ENCODE assay signal across 25 cellular contexts in the genomic region with DNA sequence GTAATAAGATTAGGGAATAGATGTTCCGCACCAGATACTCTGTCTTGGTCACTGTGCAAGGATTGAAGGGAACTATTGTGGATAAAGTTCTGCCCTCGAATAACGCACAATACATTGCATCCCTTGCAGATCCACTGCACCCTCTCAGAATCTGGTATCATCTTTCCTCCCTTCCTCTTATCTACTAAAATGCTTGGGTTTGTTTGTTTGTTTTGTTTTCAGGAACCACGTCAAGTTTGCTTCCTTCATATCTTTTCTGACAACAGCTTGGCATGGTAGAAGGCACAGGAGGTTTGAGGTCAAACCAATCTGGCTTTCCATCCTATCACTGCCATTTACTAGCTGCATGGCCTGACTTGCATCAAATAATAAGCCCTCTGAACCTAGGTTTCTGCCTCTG. TPM values are rescaled to one million over a fixed set of nuclear protein-coding genes. Genes with fewer than 3 reads are reported as not detected.
DNase-seq lines count a peak whose midpoint lies in the region; ATAC-seq, FAIRE-seq and TF ChIP-seq lines count a peak whose summit lies in the region.
"Had no signal": no experiment of that assay in that cellular context is flagged by ENCODE, and none has a peak within 500 bp of the region (broad histone marks: within the 10 kb centered on the region; RNA-seq: fewer than 3 reads in every experiment).

No MANE protein-coding gene starts in this region.

- peaks cover 26% of the 10 kb centered on the region for H3K79me2 ChIP-seq in neural progenitor cell (ENCODE audit: low read depth)

- H4K20me1 ChIP-seq in neural progenitor cell (ENCODE audit: low read depth), result peaks cover 20% of the 10 kb centered on the region

- DNase-seq in natural killer cell (no peak), endothelial cell (ENCODE audit: low spot score) (no peak), neural progenitor cell (ENCODE audit: low spot score) (no peak), GM19239 (ENCODE audit: insufficient read length, low spot score) (no peak)
- DNase-seq in natural killer cell treated with Interleukin-12 subunit alpha and Interleukin-12 subunit beta and Interleukin-15 and Interleukin-18, amount 100 ng/mL, for 72 hours (ENCODE audit: low spot score), result no peak
- DNase-seq in activated T-cell treated with anti-CD3 and anti-CD28 coated beads, Interleukin-2, amount 50 U/mL, for 1 hour, result no peak
- DNase-seq: 8988T, ACHN, Karpas-422, NCI-H1092, NCI-H1417 treated with DMSO at 0.1 percent for 48 hours, NCI-H1694 treated with DMSO at 0.1 percent for 48 hours, NCI-H2081, NCI-H226, NCI-H510A, NCI-H69, SHP77 treated with DMSO at 0.1 percent for 48 hours had no signal

- H3K4me1 ChIP-seq in neural progenitor cell, result peaks cover 23% of the 10 kb centered on the region

- H2AFZ ChIP-seq in neural progenitor cell (replicated peaks), result peak overlapping the region; percentile 2

- H3K4me1 Mint-ChIP-seq in natural killer cell (peaks cover 0 to 6% of the 10 kb centered on the region in 2 donors), endothelial cell (ENCODE audit: unreplicated experiment) (peaks cover 16% of the 10 kb centered on the region), neural progenitor cell (peaks cover 30% of the 10 kb centered on the region)
- peaks cover 5 to 6% of the 10 kb centered on the region in 2 donors for H3K4me1 Mint-ChIP-seq in natural killer cell treated with Interleukin-12 subunit alpha and Interleukin-12 subunit beta and Interleukin-15 and Interleukin-18, amount 100 ng/mL, for 72 hours (ENCODE audit: low read depth in 2 of 2)

- H3K36me3 Mint-ChIP-seq in natural killer cell, result no peaks in the 10 kb centered on the region
- peaks cover 5% of the 10 kb centered on the region for H3K36me3 Mint-ChIP-seq in natural killer cell treated with Interleukin-12 subunit alpha and Interleukin-12 subunit beta and Interleukin-15 and Interleukin-18, amount 100 ng/mL, for 72 hours
- peaks cover 13% of the 10 kb centered on the region for H3K36me3 Mint-ChIP-seq in endothelial cell (ENCODE audit: low read depth, unreplicated experiment)
- H3K36me3 Mint-ChIP-seq in neural progenitor cell, result peaks cover 1% of the 10 kb centered on the region

- no peaks in the 10 kb centered on the region for H3K9me3 ChIP-seq in neural progenitor cell (ENCODE audit: low read depth)

- no peak for FAIRE-seq in GM19239 (lab: Jason Lieb, UNC)
- FAIRE-seq: D721Med, GM18507, HepG2 had no signal

- no peak overlapping the region for H3K9ac ChIP-seq in neural progenitor cell

- no peak overlapping the region for H3K27ac Mint-ChIP-seq in natural killer cell
- no peak overlapping the region for H3K27ac Mint-ChIP-seq in natural killer cell treated with Interleukin-12 subunit alpha and Interleukin-12 subunit beta and Interleukin-15 and Interleukin-18, amount 100 ng/mL, for 72 hours
- no peak overlapping the region for H3K27ac Mint-ChIP-seq in endothelial cell (ENCODE audit: unreplicated experiment)
- H3K27ac Mint-ChIP-seq in neural progenitor cell, result no peak overlapping the region

- intact Hi-C loops in natural killer cell (cut with micrococcal nuclease), result no loop called here

- H3K36me3 ChIP-seq in neural progenitor cell, result no peaks in the 10 kb centered on the region

- H3K4me3 Mint-ChIP-seq in natural killer cell, result peak overlapping the region; percentile 0
- no peak overlapping the region for H3K4me3 Mint-ChIP-seq in natural killer cell treated with Interleukin-12 subunit alpha and Interleukin-12 subunit beta and Interleukin-15 and Interleukin-18, amount 100 ng/mL, for 72 hours
- H3K4me3 Mint-ChIP-seq in endothelial cell (ENCODE audit: unreplicated experiment), result peak overlapping the region; percentile 53
- H3K4me3 Mint-ChIP-seq in neural progenitor cell, result peak overlapping the region; percentile 55

- ATAC-seq in natural killer cell (no peak), HG03108 (IDR thresholded peaks at IDR 0.05; ENCODE audit: unreplicated experiment) (no peak), GM18868 (IDR thresholded peaks at IDR 0.05; ENCODE audit: unreplicated experiment) (no peak)
- ATAC-seq in natural killer cell treated with Interleukin-12 subunit alpha and Interleukin-12 subunit beta and Interleukin-15 and Interleukin-18, amount 100 ng/mL, for 72 hours, result no peak
- ATAC-seq: HCT116, HepG2 had no signal

- peaks cover 15% of the 10 kb centered on the region for H3F3A ChIP-seq in neural progenitor cell (ENCODE audit: low read depth)

- no peaks in the 10 kb centered on the region for H3K9me3 Mint-ChIP-seq in natural killer cell
- no peaks in the 10 kb centered on the region for H3K9me3 Mint-ChIP-seq in natural killer cell treated with Interleukin-12 subunit alpha and Interleukin-12 subunit beta and Interleukin-15 and Interleukin-18, amount 100 ng/mL, for 72 hours
- no peaks in the 10 kb centered on the region for H3K9me3 Mint-ChIP-seq in endothelial cell (ENCODE audit: unreplicated experiment)
- peaks cover 3% of the 10 kb centered on the region for H3K9me3 Mint-ChIP-seq in neural progenitor cell

- H3K4me2 ChIP-seq in neural progenitor cell, result no peak overlapping the region

- no peak overlapping the region for H3K27ac ChIP-seq in neural progenitor cell
- H3K27ac ChIP-seq: RWPE1 had no signal

- H3K4me3 ChIP-seq in neural progenitor cell, result no peak overlapping the region

- H3K27me3 Mint-ChIP-seq in natural killer cell (ENCODE audit: low read depth in 2 of 2) (peaks cover 29 to 30% of the 10 kb centered on the region in 2 donors), endothelial cell (ENCODE audit: unreplicated experiment) (peaks cover 5% of the 10 kb centered on the region), neural progenitor cell (ENCODE audit: insufficient read depth, low read depth) (peaks cover 3% of the 10 kb centered on the region)
- peaks cover 24 to 35% of the 10 kb centered on the region in 2 donors for H3K27me3 Mint-ChIP-seq in natural killer cell treated with Interleukin-12 subunit alpha and Interleukin-12 subunit beta and Interleukin-15 and Interleukin-18, amount 100 ng/mL, for 72 hours

- TF ChIP-seq CTCF in natural killer cell (IDR thresholded peaks at IDR 0.05) (no peak), endothelial cell (IDR thresholded peaks at IDR 0.05; ENCODE audit: unreplicated experiment) (no peak), neural progenitor cell (IDR thresholded peaks at IDR 0.05) (no peak)

- H3K27me3 ChIP-seq in neural progenitor cell, result no peaks in the 10 kb centered on the region

RNA-seq across cellular contexts. Expression of a gene that starts 2.0 kb away (rescaled TPM):
- 1 to 10 TPM; 1.1 to 1.9 (median 1.4) TPM for total RNA-seq in natural killer cell
- 1 to 10 TPM; 1.4 to 2.6 TPM for total RNA-seq in natural killer cell treated with Interleukin-12 subunit alpha and Interleukin-12 subunit beta and Interleukin-15 and Interleukin-18, amount 100 ng/mL, for 72 hours
- total RNA-seq in endothelial cell (ENCODE audit: unreplicated experiment), result 1,211 TPM
- total RNA-seq in neural progenitor cell (ENCODE audit: low replicate concordance), result 280 and 327 TPM in 2 replicates
- total RNA-seq: HT-29 had no signal

Comparison
In these comparisons a context has a peak if more than half of its experiments do, and no peak if none do; other contexts are left out.
1. RNA of a gene that starts 2.0 kb away (total RNA-seq): 1,211 TPM in endothelial cell (single experiment) and 280 to 327 TPM in neural progenitor cell; 1.4 to 2.6 TPM in natural killer cell treated with Interleukin-12 subunit alpha and Interleukin-12 subunit beta and Interleukin-15 and Interleukin-18, amount 100 ng/mL, for 72 hours and 1.1 to 1.9 TPM in natural killer cell; every median in the first group is over 10 times any median in the second.